ENCODE assay signal across 9 cellular contexts in the genomic region with DNA sequence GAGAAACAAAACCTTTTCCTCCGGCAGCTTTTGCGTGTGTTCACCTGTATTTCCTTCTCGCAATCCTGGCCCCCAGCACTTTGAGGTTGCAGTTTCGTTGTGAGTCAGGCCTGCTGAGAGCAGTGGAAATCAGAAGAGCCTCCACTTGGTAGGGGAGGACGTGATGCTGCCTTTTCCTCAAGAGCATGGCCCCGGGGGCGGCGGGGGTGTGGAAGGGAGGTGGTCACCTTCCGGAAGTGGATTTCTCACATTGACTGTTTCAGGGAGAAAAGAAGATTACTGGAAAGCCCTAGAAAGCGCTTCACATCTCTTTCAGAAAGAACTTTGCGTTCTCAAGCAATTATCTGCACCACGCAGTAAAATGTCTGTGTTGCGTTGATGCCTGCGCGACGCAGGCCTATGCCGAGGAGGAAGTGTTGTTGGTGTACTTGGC. TPM values are rescaled to one million over a fixed set of nuclear protein-coding genes. Genes with fewer than 3 reads are reported as not detected.
DNase-seq lines count a peak whose midpoint lies in the region; ATAC-seq and TF ChIP-seq lines count a peak whose summit lies in the region.
"Had no signal": no experiment of that assay in that cellular context is flagged by ENCODE, and none has a peak within 500 bp of the region (broad histone marks: within the 10 kb centered on the region; RNA-seq: fewer than 3 reads in every experiment).

No MANE protein-coding gene starts in this region.

- no peak for TF ChIP-seq CTCF in OCI-LY7 (conservative IDR thresholded peaks at IDR 0.05; ENCODE audit: low read length)
- no peak for TF ChIP-seq CTCF in type B pancreatic cell (conservative IDR thresholded peaks at IDR 0.05)

- no peaks in the 10 kb centered on the region for H3K9me2 ChIP-seq in OCI-LY7 (ENCODE audit: insufficient read depth, low read length)

- no peaks in the 10 kb centered on the region for H3K36me3 Mint-ChIP-seq in activated naive CD8-positive, alpha-beta T cell treated with anti-CD3 and anti-CD28 coated beads, Interleukin-2, amount 10 ng/mL, durations not matched to agents 7 days and 5 days
- no peaks in the 10 kb centered on the region for H3K36me3 Mint-ChIP-seq in type B pancreatic cell

- no peak overlapping the region for H3K4me3 ChIP-seq in OCI-LY7 (ENCODE audit: low read depth, low read length, poor library complexity, severe bottlenecking)
- no peak overlapping the region for H3K4me3 ChIP-seq in aorta (ENCODE audit: low read length in 2 of 2)

- DNase-seq in activated gamma-delta T cell treated with Interleukin-2 at 50 U/mL for 16 hours (peak; percentile 34), activated gamma-delta T cell (lab: John Stamatoyannopoulos, UW) (no peak), OCI-LY7 (ENCODE audit: low spot score) (peak; percentile 45), glomerular visceral epithelial cell (ENCODE audit: extremely low spot score) (no peak), type B pancreatic cell (ENCODE audit: extremely low spot score, unreplicated experiment) (no peak), aorta (no peak)
- peak; percentile 79 for DNase-seq in activated naive CD8-positive, alpha-beta T cell treated with anti-CD3 and anti-CD28 coated beads, Interleukin-2, amount 10 ng/mL, durations not matched to agents 7 days and 5 days
- peak; percentile 89 for DNase-seq in stimulated activated naive CD8-positive, alpha-beta T cell treated with anti-CD3 and anti-CD28 coated beads, Interleukin-15, Interleukin-2, amounts not matched to agents 100 U/mL and 50 U/mL, for 24 hours

- no peak overlapping the region for H3K27ac ChIP-seq in OCI-LY7 (ENCODE audit: low read depth, low read length, poor library complexity, severe bottlenecking)
- H3K27ac ChIP-seq in aorta (ENCODE audit: low read depth in 1 of 2, low read length in 2 of 2): no peak overlapping the region

- intact Hi-C loops in OCI-LY7 (cut with micrococcal nuclease; ENCODE audit: unreplicated experiment): no loop called here
- intact Hi-C loops in aorta (cut with DNase I): no loop called here

- no peaks in the 10 kb centered on the region for H3K79me2 ChIP-seq in OCI-LY7 (ENCODE audit: insufficient read depth, low read depth, low read length)

- H3K4me1 Mint-ChIP-seq in activated naive CD8-positive, alpha-beta T cell treated with anti-CD3 and anti-CD28 coated beads, Interleukin-2, amount 10 ng/mL, durations not matched to agents 7 days and 5 days: peaks cover 62% of the 10 kb centered on the region
- H3K4me1 Mint-ChIP-seq in type B pancreatic cell (ENCODE audit: unreplicated experiment): no peaks in the 10 kb centered on the region

- POLR2A ChIA-PET in OCI-LY7 (lab: Charles Lee): interaction anchor here (0.7 to 0.8 kb wide), 2 partner anchors 19 to 1081 kb away, joined by 3 read pairs; no protein-coding TSS in a partner anchor
- POLR2A ChIA-PET in activated naive CD8-positive, alpha-beta T cell treated with anti-CD3 and anti-CD28 coated beads, Interleukin-2, amount 10 ng/mL, durations not matched to agents 7 days and 5 days (lab: Charles Lee): interaction anchor here (0.8 to 1.6 kb wide), 4 partner anchors 14 to 50 kb away, joined by 3 to 4 read pairs (median 3); no protein-coding TSS in a partner anchor

- H3K9me3 Mint-ChIP-seq in activated naive CD8-positive, alpha-beta T cell treated with anti-CD3 and anti-CD28 coated beads, Interleukin-2, amount 10 ng/mL, durations not matched to agents 7 days and 5 days: no peaks in the 10 kb centered on the region
- H3K9me3 Mint-ChIP-seq in type B pancreatic cell: no peaks in the 10 kb centered on the region

- peak overlapping the region; percentile 80 for H3K4me3 Mint-ChIP-seq in activated naive CD8-positive, alpha-beta T cell treated with anti-CD3 and anti-CD28 coated beads, Interleukin-2, amount 10 ng/mL, durations not matched to agents 7 days and 5 days
- no peak overlapping the region for H3K4me3 Mint-ChIP-seq in type B pancreatic cell

- CTCF ChIA-PET in OCI-LY7 (lab: Charles Lee; ENCODE audit: unreplicated experiment): no interaction called here

- no peaks in the 10 kb centered on the region for H4K20me1 ChIP-seq in OCI-LY7 (ENCODE audit: insufficient read depth, low read length)

- no peak overlapping the region for H3K4me2 ChIP-seq in OCI-LY7 (ENCODE audit: low read length)

- 91 to 93% methylated on average over 17 of the region's 17 CpGs for WGBS in aorta, 2 donors

- H3K4me1 ChIP-seq in OCI-LY7 (ENCODE audit: insufficient read depth, low read length, poor library complexity, severe bottlenecking): peaks cover 43% of the 10 kb centered on the region
- no peaks in the 10 kb centered on the region for H3K4me1 ChIP-seq in aorta (ENCODE audit: control insufficient read depth in 1 of 2, insufficient read depth in 2 of 2, low read length in 2 of 2)

- no peaks in the 10 kb centered on the region for H3K27me3 ChIP-seq in aorta (ENCODE audit: control insufficient read depth in 1 of 2, insufficient read depth in 2 of 2, low read length in 1 of 2)

- H3K9me3 ChIP-seq in OCI-LY7 (ENCODE audit: low read length) (no peaks in the 10 kb centered on the region), aorta (ENCODE audit: control insufficient read depth, low read length) (no peaks in the 10 kb centered on the region)

- H3K27me3 Mint-ChIP-seq in activated naive CD8-positive, alpha-beta T cell treated with anti-CD3 and anti-CD28 coated beads, Interleukin-2, amount 10 ng/mL, durations not matched to agents 7 days and 5 days: peaks cover 6% of the 10 kb centered on the region
- H3K27me3 Mint-ChIP-seq in type B pancreatic cell: peaks cover 15% of the 10 kb centered on the region

- H3K27ac Mint-ChIP-seq in activated naive CD8-positive, alpha-beta T cell treated with anti-CD3 and anti-CD28 coated beads, Interleukin-2, amount 10 ng/mL, durations not matched to agents 7 days and 5 days: peak overlapping the region; percentile 88
- H3K27ac Mint-ChIP-seq in type B pancreatic cell: no peak overlapping the region

- no TSS peak for BruUV-seq in OCI-LY7 (replicated peaks; lab: Mats Ljungman, UMichigan)

- H3K36me3 ChIP-seq in OCI-LY7 (ENCODE audit: insufficient read depth, low read length) (no peaks in the 10 kb centered on the region), aorta (ENCODE audit: control insufficient read depth in 1 of 2, insufficient read depth in 2 of 2, low read length in 1 of 2) (no peaks in the 10 kb centered on the region)

- no peak overlapping the region for H2AFZ ChIP-seq in OCI-LY7 (ENCODE audit: low read length)

- peak; percentile 86 for ATAC-seq in activated naive CD8-positive, alpha-beta T cell treated with anti-CD3 and anti-CD28 coated beads, Interleukin-2, amount 10 ng/mL, durations not matched to agents 7 days and 5 days (ENCODE audit: low read depth)
- ATAC-seq in stimulated activated naive CD8-positive, alpha-beta T cell treated with anti-CD3 and anti-CD28 coated beads, Interleukin-15, Interleukin-2, amounts not matched to agents 100 U/mL and 50 U/mL, for 24 hours: peak; percentile 62
- no peak for ATAC-seq in aorta (ENCODE audit: low FRiP score)

RNA-seq across cellular contexts. Expression of gene IL10, which starts 12.2 kb away (rescaled TPM):
- total RNA-seq in OCI-LY7 (2014; rRNA removed; shearing (Covaris generic)): not detected in 2 replicates
- not detected in 2 replicates for total RNA-seq in OCI-LY7 (2022)
- total RNA-seq in activated naive CD8-positive, alpha-beta T cell treated with anti-CD3 and anti-CD28 coated beads, Interleukin-2, amount 10 ng/mL, durations not matched to agents 7 days and 5 days: under 1 TPM in 1 of 2 experiments, not detected in 1; 0.17 TPM
- not detected in 2 replicates for total RNA-seq in type B pancreatic cell (ENCODE audit: low replicate concordance)
- total RNA-seq in aorta: 10 to 100 TPM in 1 of 2 donors, 1 to 10 TPM in 1; 2.7 to 12.6 TPM
- polyA plus RNA-seq in aorta: 1 to 10 TPM; 3.0 to 4.3 TPM
- polyA plus RNA-seq: keratinocyte had no signal

RNA-seq across cellular contexts. Expression of gene IL19, which starts 13.9 kb away (rescaled TPM):
- not detected in 2 replicates for total RNA-seq in OCI-LY7 (2014; rRNA removed; shearing (Covaris generic))
- total RNA-seq in OCI-LY7 (2022) (not detected in 2 replicates), type B pancreatic cell (ENCODE audit: low replicate concordance) (not detected in 2 replicates), aorta (not detected)
- not detected for total RNA-seq in activated naive CD8-positive, alpha-beta T cell treated with anti-CD3 and anti-CD28 coated beads, Interleukin-2, amount 10 ng/mL, durations not matched to agents 7 days and 5 days
- not detected for polyA plus RNA-seq in aorta
- polyA plus RNA-seq: keratinocyte had no signal

Comparison
In these comparisons a context has a peak if more than half of its experiments do, and no peak if none do; other contexts are left out.
1. DNase-seq: peak in activated gamma-delta T cell treated with Interleukin-2 at 50 U/mL for 16 hours (single experiment), OCI-LY7 (single experiment), activated naive CD8-positive, alpha-beta T cell treated with anti-CD3 and anti-CD28 coated beads, Interleukin-2, amount 10 ng/mL, durations not matched to agents 7 days and 5 days (single experiment) and stimulated activated naive CD8-positive, alpha-beta T cell treated with anti-CD3 and anti-CD28 coated beads, Interleukin-15, Interleukin-2, amounts not matched to agents 100 U/mL and 50 U/mL, for 24 hours (single experiment); none in activated gamma-delta T cell (single experiment), glomerular visceral epithelial cell (single experiment), type B pancreatic cell (single experiment) and aorta (0 of 2).